15 cellular contexts compared by ENCODE assay signal in genomic region chr22:38223289-38223960, GRCh38. TPM values are rescaled to one million over a fixed set of nuclear protein-coding genes. Genes with fewer than 3 reads are reported as not detected.
A peak's percentile ranks its signal among the peaks of the same experiment; 100 is the strongest.
DNase-seq lines count a peak whose midpoint lies in the region; ATAC-seq and TF ChIP-seq lines count a peak whose summit lies in the region.
"Had no signal": no experiment of that assay in that cellular context is flagged by ENCODE, and none has a peak within 500 bp of the region (broad histone marks: within the 10 kb centered on the region; RNA-seq: fewer than 3 reads in every experiment).

No MANE protein-coding gene starts in this region.

- H3K36me3 ChIP-seq in OCI-LY1 (ENCODE audit: insufficient read depth, low read length) (no peaks in the 10 kb centered on the region), psoas muscle (ENCODE audit: insufficient read depth in 1 of 2, low read depth in 1 of 2) (peaks cover 0 to 69% of the 10 kb centered on the region in 2 donors)

- BruUV-seq in Calu3 (replicated peaks; lab: Mats Ljungman, UMichigan) = no TSS peak

- CTCF ChIA-PET in Calu3 (lab: Charles Lee) = interaction anchor here (0.6 kb wide), 1 partner anchor 244 kb away, joined by 3 read pairs; no protein-coding TSS in a partner anchor
- CTCF ChIA-PET in activated CD4-positive, alpha-beta T cell treated with anti-CD3 and anti-CD28 coated beads for 36 hours (lab: Charles Lee) = no interaction called here

- H3K27me3 ChIP-seq in OCI-LY1 (ENCODE audit: insufficient read depth, low read length) (no peaks in the 10 kb centered on the region; the same call in 1 of the 2 replicates), psoas muscle (ENCODE audit: insufficient read depth in 3 of 3, low read length in 2 of 3) (no peaks in the 10 kb centered on the region)
- H3K27me3 ChIP-seq: BE2C, brain microvascular endothelial cell had no signal

- peak overlapping the region; percentile 98 for H3K27ac Mint-ChIP-seq in Calu3 (ENCODE audit: unreplicated experiment)
- no peak overlapping the region for H3K27ac Mint-ChIP-seq in activated CD4-positive, alpha-beta T cell treated with anti-CD3 and anti-CD28 coated beads for 36 hours
- H3K27ac Mint-ChIP-seq: T-cell had no signal

- DNase-seq in Calu3 (no peak), epithelial cell of prostate (ENCODE audit: low read depth, low spot score) (no peak), renal cortical epithelial cell (ENCODE audit: low read depth) (peak; percentile 90), psoas muscle (no peak)
- DNase-seq in activated CD4-positive, alpha-beta T cell treated with anti-CD3 and anti-CD28 coated beads for 36 hours = no peak
- DNase-seq: activated CD4-positive, alpha-beta T cell treated with anti-CD3 and anti-CD28 coated beads, Interleukin-2, amount 50 U/mL, for 1 hour; activated effector memory CD4-positive, alpha-beta T cell treated with anti-CD3 and anti-CD28 coated beads, Interleukin-2, amount 50 U/mL, for 16 hours; BE2C; brain microvascular endothelial cell; NCI-H2081; stimulated activated CD4-positive, alpha-beta T cell treated with anti-CD3 and anti-CD28 coated beads, Interleukin-1b, Interleukin-23, amount 100 ng/mL, for 48 hours; T-cell had no signal

- no peak overlapping the region for H3K27ac ChIP-seq in OCI-LY1 (ENCODE audit: low read depth, low read length, poor library complexity, severe bottlenecking)
- H3K27ac ChIP-seq in epithelial cell of prostate = peak overlapping the region; percentile 72
- no peak overlapping the region for H3K27ac ChIP-seq in psoas muscle
- H3K27ac ChIP-seq: brain microvascular endothelial cell had no signal

- POLR2A ChIA-PET in activated CD4-positive, alpha-beta T cell treated with anti-CD3 and anti-CD28 coated beads for 36 hours (lab: Charles Lee) = no interaction called here

- H3K4me2 ChIP-seq in OCI-LY1 (ENCODE audit: low read length) = no peak overlapping the region

- H3K9ac ChIP-seq in OCI-LY1 (ENCODE audit: low read length) = no peak overlapping the region

- intact Hi-C loops in Calu3 (cut with micrococcal nuclease; ENCODE audit: unreplicated experiment) = no loop called here
- intact Hi-C loops in activated CD4-positive, alpha-beta T cell treated with anti-CD3 and anti-CD28 coated beads for 36 hours (cut with DNase I, micrococcal nuclease) = no loop called here
- intact Hi-C loops in psoas muscle (cut with DNase I) = no loop called here

- H3K4me1 ChIP-seq in OCI-LY1 (ENCODE audit: insufficient read depth, low read length, severe bottlenecking) = no peaks in the 10 kb centered on the region
- peaks cover 17% of the 10 kb centered on the region for H3K4me1 ChIP-seq in psoas muscle
- H3K4me1 ChIP-seq: BE2C had no signal

- TF ChIP-seq CTCF in Calu3 (IDR thresholded peaks at IDR 0.05; ENCODE audit: unreplicated experiment) = peak; percentile 30
- peak; percentile 25; the same call in 1 of the 2 replicates for TF ChIP-seq CTCF in OCI-LY1 (IDR thresholded peaks at IDR 0.05; ENCODE audit: low read length)
- TF ChIP-seq CTCF in psoas muscle (IDR thresholded peaks at IDR 0.05) = no peak

- H3K79me2 ChIP-seq in OCI-LY1 (ENCODE audit: insufficient read depth, low read length) = no peaks in the 10 kb centered on the region

- H3K4me3 ChIP-seq in OCI-LY1 (ENCODE audit: low read depth, low read length, poor library complexity, severe bottlenecking) = no peak overlapping the region
- no peak overlapping the region for H3K4me3 ChIP-seq in psoas muscle

- H3K9me3 Mint-ChIP-seq in Calu3 (ENCODE audit: low read depth, unreplicated experiment) = no peaks in the 10 kb centered on the region
- no peaks in the 10 kb centered on the region for H3K9me3 Mint-ChIP-seq in activated CD4-positive, alpha-beta T cell treated with anti-CD3 and anti-CD28 coated beads for 36 hours (ENCODE audit: low read depth)
- H3K9me3 Mint-ChIP-seq: T-cell had no signal

- peaks cover 83% of the 10 kb centered on the region for H3K36me3 Mint-ChIP-seq in Calu3 (ENCODE audit: insufficient read depth, unreplicated experiment)
- H3K36me3 Mint-ChIP-seq in activated CD4-positive, alpha-beta T cell treated with anti-CD3 and anti-CD28 coated beads for 36 hours (ENCODE audit: low read depth) = no peaks in the 10 kb centered on the region

- no peaks in the 10 kb centered on the region for H3K27me3 Mint-ChIP-seq in Calu3 (ENCODE audit: unreplicated experiment)
- H3K27me3 Mint-ChIP-seq in activated CD4-positive, alpha-beta T cell treated with anti-CD3 and anti-CD28 coated beads for 36 hours = no peaks in the 10 kb centered on the region
- H3K27me3 Mint-ChIP-seq: T-cell had no signal

- H3K9me3 ChIP-seq in OCI-LY1 (ENCODE audit: low read length) (no peaks in the 10 kb centered on the region), psoas muscle (no peaks in the 10 kb centered on the region)
- H3K9me3 ChIP-seq: BE2C had no signal

- no peaks in the 10 kb centered on the region for H3K9me2 ChIP-seq in OCI-LY1 (ENCODE audit: low read depth, low read length)

- H4K20me1 ChIP-seq in OCI-LY1 (ENCODE audit: insufficient read depth, low read length) = no peaks in the 10 kb centered on the region

- no peak for ATAC-seq in HG03159 (IDR thresholded peaks at IDR 0.05; ENCODE audit: unreplicated experiment)
- no peak for ATAC-seq in activated CD4-positive, alpha-beta T cell treated with anti-CD3 and anti-CD28 coated beads for 36 hours
- no peak for ATAC-seq in psoas muscle
- ATAC-seq in HG03571 (IDR thresholded peaks at IDR 0.05; ENCODE audit: unreplicated experiment) = no peak

- no peak overlapping the region for H3K4me3 Mint-ChIP-seq in Calu3 (ENCODE audit: low read depth, unreplicated experiment)
- H3K4me3 Mint-ChIP-seq in activated CD4-positive, alpha-beta T cell treated with anti-CD3 and anti-CD28 coated beads for 36 hours = no peak overlapping the region
- H3K4me3 Mint-ChIP-seq: T-cell had no signal

- H3K4me1 Mint-ChIP-seq in Calu3 (ENCODE audit: low read depth, unreplicated experiment) = peaks cover 57% of the 10 kb centered on the region
- H3K4me1 Mint-ChIP-seq in activated CD4-positive, alpha-beta T cell treated with anti-CD3 and anti-CD28 coated beads for 36 hours = peaks cover 12% of the 10 kb centered on the region

- 80 to 85% (median 84%) methylated on average over 12 of the region's 12 CpGs for WGBS in psoas muscle, 3 donors

- no peak overlapping the region for H2AFZ ChIP-seq in OCI-LY1 (ENCODE audit: low read length)

- H3F3A ChIP-seq in OCI-LY1 (ENCODE audit: insufficient read depth, low read length) = no peaks in the 10 kb centered on the region

RNA-seq across cellular contexts. Expression of gene MAFF, which starts 21.6 kb away (rescaled TPM):
- total RNA-seq in Calu3 (2022) = 62.4 and 64.8 TPM in 2 replicates
- total RNA-seq in renal cortical epithelial cell = 18.1 and 34.2 TPM in 2 replicates
- total RNA-seq in activated CD4-positive, alpha-beta T cell treated with anti-CD3 and anti-CD28 coated beads for 36 hours = 1 to 10 TPM; 8.3 to 9.4 TPM
- 10 to 100 TPM in 3 of 4 donors, 1 to 10 TPM in 1; 5.7 to 63.8 (median 39.5) TPM for total RNA-seq in psoas muscle
- polyA plus RNA-seq in psoas muscle = 100 to 1,000 TPM in 1 of 3 donors, 10 to 100 TPM in 2; 23.6 to 118 (median 26.9) TPM

RNA-seq across cellular contexts. Expression of gene PLA2G6, which starts 41.8 kb away (rescaled TPM):
- total RNA-seq in Calu3 (2022) (43.5 and 44.0 TPM in 2 replicates), renal cortical epithelial cell (5.2 and 25.0 TPM in 2 replicates), psoas muscle (10 to 100 TPM in 2 of 4 donors, 1 to 10 TPM in 2; 8.5 to 17.4 (median 11.4) TPM)
- 10 to 100 TPM; 54.0 to 57.3 TPM for total RNA-seq in activated CD4-positive, alpha-beta T cell treated with anti-CD3 and anti-CD28 coated beads for 36 hours
- 1 to 10 TPM; 4.5 to 7.1 (median 7.1) TPM for polyA plus RNA-seq in psoas muscle

RNA-seq across cellular contexts. Expression of gene TMEM184B, which starts 49.4 kb away (rescaled TPM):
- total RNA-seq in Calu3 (2022) (113 and 114 TPM in 2 replicates), renal cortical epithelial cell (16.5 and 67.5 TPM in 2 replicates), psoas muscle (10 to 100 TPM; 23.2 to 40.3 (median 30.3) TPM)
- total RNA-seq in activated CD4-positive, alpha-beta T cell treated with anti-CD3 and anti-CD28 coated beads for 36 hours = 10 to 100 TPM; 16.0 to 19.8 TPM
- polyA plus RNA-seq in psoas muscle = 10 to 100 TPM; 13.6 to 28.2 (median 24.8) TPM
